8 cellular contexts compared by ENCODE assay signal in genomic region chr2:240851078-240851861, GRCh38. TPM values are rescaled to one million over a fixed set of nuclear protein-coding genes. Genes with fewer than 3 reads are reported as not detected.
A peak's percentile ranks its signal among the peaks of the same experiment; 100 is the strongest.
DNase-seq lines count a peak whose midpoint lies in the region; ATAC-seq, FAIRE-seq and TF ChIP-seq lines count a peak whose summit lies in the region.

No MANE protein-coding gene starts in this region.

- no peaks in the 10 kb centered on the region for H3K4me1 Mint-ChIP-seq in activated naive CD4-positive, alpha-beta T cell treated with anti-CD3 and anti-CD28 coated beads, Interleukin-2, amount 10 ng/mL, durations not matched to agents 7 days and 5 days

- FAIRE-seq in GM12892 (lab: Jason Lieb, UNC) = peak; percentile 78

- peaks cover 5% of the 10 kb centered on the region for H3K27me3 Mint-ChIP-seq in activated naive CD4-positive, alpha-beta T cell treated with anti-CD3 and anti-CD28 coated beads, Interleukin-2, amount 10 ng/mL, durations not matched to agents 7 days and 5 days

- WGBS in transverse colon (ENCODE audit: low coverage in 1 of 2), 2 donors = 29% methylated on average over 31 of the region's 31 CpGs; no CpG with 5 or more reads in 1 of the 2 donors

- H3K79me2 ChIP-seq in parathyroid adenoma = no peaks in the 10 kb centered on the region

- CTCF ChIA-PET in activated naive CD4-positive, alpha-beta T cell treated with anti-CD3 and anti-CD28 coated beads, Interleukin-2, amount 10 ng/mL, durations not matched to agents 7 days and 5 days (lab: Charles Lee) = interaction anchor here (0.9 to 1.7 kb wide), 5 partner anchors 10 to 36 kb away, joined by 3 to 10 read pairs (median 3); no protein-coding TSS in a partner anchor

- intact Hi-C loops in transverse colon (cut with DNase I; ENCODE audit: low total_unique reads) = loop anchor here (2.0 kb wide), 1 partner anchor 880 kb away; no protein-coding TSS in a partner anchor

- no peaks in the 10 kb centered on the region for H3K36me3 ChIP-seq in parathyroid adenoma (ENCODE audit: control insufficient read depth, insufficient read depth, low read length)
- no peaks in the 10 kb centered on the region for H3K36me3 ChIP-seq in transverse colon

- peaks cover 15% of the 10 kb centered on the region for H3K9me3 Mint-ChIP-seq in activated naive CD4-positive, alpha-beta T cell treated with anti-CD3 and anti-CD28 coated beads, Interleukin-2, amount 10 ng/mL, durations not matched to agents 7 days and 5 days

- H3K9me3 ChIP-seq in parathyroid adenoma (ENCODE audit: control insufficient read depth, low read length) (no peaks in the 10 kb centered on the region), transverse colon (no peaks in the 10 kb centered on the region)

- H3K9ac ChIP-seq in parathyroid adenoma = no peak overlapping the region

- no peak for TF ChIP-seq EP300 in transverse colon (IDR thresholded peaks at IDR 0.05; ENCODE audit: low read depth)

- peak; percentile 84 for DNase-seq in GM12892 (ENCODE audit: insufficient read length)
- peak; percentile 71 for DNase-seq in NAMALWA (ENCODE audit: low spot score)
- DNase-seq in activated naive CD4-positive, alpha-beta T cell treated with anti-CD3 and anti-CD28 coated beads, Interleukin-2, amount 10 ng/mL, durations not matched to agents 7 days and 5 days = peak; percentile 89
- peak; percentile 74 for DNase-seq in glomerular visceral epithelial cell (ENCODE audit: extremely low spot score)
- peak; percentile 90 for DNase-seq in transverse colon

- H2AFZ ChIP-seq in parathyroid adenoma = no peak overlapping the region

- H3K27ac ChIP-seq in parathyroid adenoma (no peak overlapping the region), transverse colon (no peak overlapping the region)

- H3K4me3 Mint-ChIP-seq in activated naive CD4-positive, alpha-beta T cell treated with anti-CD3 and anti-CD28 coated beads, Interleukin-2, amount 10 ng/mL, durations not matched to agents 7 days and 5 days = no peak overlapping the region

- H3K4me3 ChIP-seq in parathyroid adenoma (ENCODE audit: low read depth, low read length) (no peak overlapping the region), transverse colon (no peak overlapping the region)

- peaks cover 2% of the 10 kb centered on the region for H3K36me3 Mint-ChIP-seq in activated naive CD4-positive, alpha-beta T cell treated with anti-CD3 and anti-CD28 coated beads, Interleukin-2, amount 10 ng/mL, durations not matched to agents 7 days and 5 days

- H3K27ac Mint-ChIP-seq in activated naive CD4-positive, alpha-beta T cell treated with anti-CD3 and anti-CD28 coated beads, Interleukin-2, amount 10 ng/mL, durations not matched to agents 7 days and 5 days = no peak overlapping the region

- in situ Hi-C loops in transverse colon (cut with MboI; ENCODE audit: low pct_ligation_motif_present in 1 of 4, low pct_unique_long_range_greater_than_20kb in 1 of 4, low sequenced_read_pairs in 3 of 4) = no loop called here

- TF ChIP-seq CTCF in parathyroid adenoma (IDR thresholded peaks at IDR 0.05) (peak; percentile 97), transverse colon (IDR thresholded peaks at IDR 0.05) (peak; percentile 90 to 97 (median 97))

- no peak for TF ChIP-seq POLR2A in GM12892 (IDR thresholded peaks at IDR 0.05; ENCODE audit: low read depth, low read length)
- no peak for TF ChIP-seq POLR2A in transverse colon (IDR thresholded peaks at IDR 0.05)

- H3K27me3 ChIP-seq in parathyroid adenoma (ENCODE audit: control insufficient read depth, insufficient read depth, low read length) = no peaks in the 10 kb centered on the region
- H3K27me3 ChIP-seq in transverse colon = no peaks in the 10 kb centered on the region

- H3K4me1 ChIP-seq in parathyroid adenoma = no peaks in the 10 kb centered on the region
- H3K4me1 ChIP-seq in transverse colon = peaks cover 0 to 16% (median 4%) of the 10 kb centered on the region in 4 donors

- ATAC-seq in SK-N-SH treated with all-trans-retinoic acid at 6 μM for 48 hours (peak; percentile 99), HG03378 (IDR thresholded peaks at IDR 0.05; ENCODE audit: unreplicated experiment) (no peak)

- H3K4me2 ChIP-seq in parathyroid adenoma (ENCODE audit: low read length) = no peak overlapping the region

TF ChIP-seq in SK-N-SH treated with all-trans-retinoic acid at 6 μM for 48 hours, 23 proteins besides CTCF, POLR2A, EP300 and RAD21 (continues in another document):
- no peak for TF ChIP-seq CSRNP3 (CRISPR knock-in tag; IDR thresholded peaks at IDR 0.05)
- TF ChIP-seq ZNF565 (CRISPR knock-in tag; conservative IDR thresholded peaks at IDR 0.05; ENCODE audit: low read depth) = no peak
- no peak for TF ChIP-seq ESRRG (CRISPR knock-in tag; IDR thresholded peaks at IDR 0.05)
- TF ChIP-seq ZFP3 (CRISPR knock-in tag; IDR thresholded peaks at IDR 0.05) = no peak
- TF ChIP-seq PPARA (CRISPR knock-in tag; IDR thresholded peaks at IDR 0.05; ENCODE audit: borderline replicate concordance) = no peak
- TF ChIP-seq OSR1 (CRISPR knock-in tag; IDR thresholded peaks at IDR 0.05) = no peak
- TF ChIP-seq TSHZ2 (CRISPR knock-in tag; IDR thresholded peaks at IDR 0.05) = no peak
- no peak for TF ChIP-seq ISL1 (CRISPR knock-in tag; IDR thresholded peaks at IDR 0.05)
- no peak for TF ChIP-seq BACH2 (CRISPR knock-in tag; IDR thresholded peaks at IDR 0.05; ENCODE audit: borderline replicate concordance)
- TF ChIP-seq CSDC2 (CRISPR knock-in tag; IDR thresholded peaks at IDR 0.05) = no peak
- TF ChIP-seq PATZ1 (CRISPR knock-in tag; IDR thresholded peaks at IDR 0.05; ENCODE audit: borderline replicate concordance) = no peak
- TF ChIP-seq ZNF8 (CRISPR knock-in tag; IDR thresholded peaks at IDR 0.05) = no peak
- no peak for TF ChIP-seq ARNTL (CRISPR knock-in tag; IDR thresholded peaks at IDR 0.05; ENCODE audit: borderline replicate concordance, low read depth)

RNA-seq across cellular contexts. Expression of gene AGXT, which starts 17.4 kb away (rescaled TPM):
- not detected for polyA plus RNA-seq in GM12892 (2012; ENCODE audit: missing spikeins)
- total RNA-seq in transverse colon = 1 to 10 TPM in 1 of 4 donors, under 1 TPM in 2, not detected in 1; 0.32 to 2.2 (median 0.82) TPM

RNA-seq across cellular contexts. Expression of gene KIF1A, which starts 31.3 kb away (rescaled TPM):
- polyA plus RNA-seq in GM12892 (2012; ENCODE audit: missing spikeins) = 0.08 TPM
- total RNA-seq in transverse colon = 1 to 10 TPM in 3 of 4 donors, under 1 TPM in 1; 0.40 to 3.4 (median 2.9) TPM

RNA-seq across cellular contexts. Expression of gene MAB21L4, which starts 44.7 kb away (rescaled TPM):
- not detected for polyA plus RNA-seq in GM12892 (2012; ENCODE audit: missing spikeins)
- 10 to 100 TPM in 1 of 4 donors, 1 to 10 TPM in 2, not detected in 1; 4.9 to 11.6 (median 9.8) TPM for total RNA-seq in transverse colon

RNA-seq across cellular contexts. Expression of gene CROCC2, which starts 54.9 kb away (rescaled TPM):
- polyA plus RNA-seq in GM12892 (2012; ENCODE audit: missing spikeins) = not detected
- total RNA-seq in transverse colon = not detected
